In genomic region chr19:55654833-55655647, GRCh38 we compare ENCODE assay signal across 8 cellular contexts. TPM values are rescaled to one million over a fixed set of nuclear protein-coding genes. Genes with fewer than 3 reads are reported as not detected.
DNase-seq lines count a peak whose midpoint lies in the region; ATAC-seq and TF ChIP-seq lines count a peak whose summit lies in the region.

Gene U2AF2, plus strand, starts transcription at chr19:55655035. Its CDS starts 70 bp downstream, at chr19:55655105.

- ATAC-seq in HG02571 (IDR thresholded peaks at IDR 0.05; ENCODE audit: unreplicated experiment): peak; percentile 32

- TF ChIP-seq POLR2A in transverse colon (IDR thresholded peaks at IDR 0.05): peak; percentile 72

- in situ Hi-C loops in transverse colon (cut with MboI; ENCODE audit: low pct_ligation_motif_present in 1 of 4, low pct_unique_long_range_greater_than_20kb in 1 of 4, low sequenced_read_pairs in 3 of 4): no loop called here

- TF ChIP-seq CTCF in GM10266 (IDR thresholded peaks at IDR 0.05; ENCODE audit: control insufficient read depth, insufficient read depth, low read depth, missing control alignments) (no peak), cardiac muscle cell (IDR thresholded peaks at IDR 0.05; ENCODE audit: low read depth, low read length) (no peak), transverse colon (IDR thresholded peaks at IDR 0.05) (no peak)

- H3K4me1 ChIP-seq in cardiac muscle cell (ENCODE audit: low read depth): peaks cover 13% of the 10 kb centered on the region
- peaks cover 32 to 49% (median 40%) of the 10 kb centered on the region in 4 donors for H3K4me1 ChIP-seq in transverse colon

- no peaks in the 10 kb centered on the region for H3K27me3 ChIP-seq in cardiac muscle cell
- no peaks in the 10 kb centered on the region for H3K27me3 ChIP-seq in transverse colon

- 0% methylated on average over 67 of the region's 99 CpGs; no CpG with 5 or more reads in 1 of the 2 donors for WGBS in transverse colon (ENCODE audit: low coverage in 1 of 2), 2 donors

- H3K4me3 ChIP-seq in cardiac muscle cell: peak within 1 kb of the TSS; percentile 79
- peak within 1 kb of the TSS; percentile 66 to 96 (median 92) for H3K4me3 ChIP-seq in transverse colon

- H3K27ac ChIP-seq in cardiac muscle cell (peak within 1 kb of the TSS; percentile 99), transverse colon (peak within 1 kb of the TSS; percentile 93 to 100 (median 99))

- H3K36me3 ChIP-seq in cardiac muscle cell: no peaks in the 10 kb centered on the region
- no peaks in the 10 kb centered on the region for H3K36me3 ChIP-seq in transverse colon

- intact Hi-C loops in transverse colon (cut with DNase I; ENCODE audit: low total_unique reads): loop anchor here (10.0 kb wide), 1 partner anchor 270 kb away; the partner anchor contains the start of genes RPL28 and TMEM238

- H3K9me3 ChIP-seq in cardiac muscle cell (ENCODE audit: low read depth) (no peaks in the 10 kb centered on the region), transverse colon (no peaks in the 10 kb centered on the region)

- DNase-seq in GM10266 (ENCODE audit: extremely low spot score) (peak; percentile 98), NCI-H1048 (lab: John Stamatoyannopoulos, UW) (peak; percentile 84), SW 1271 (lab: John Stamatoyannopoulos, UW) (peak; percentile 51 to 90), cardiac muscle cell (ENCODE audit: low read depth in 1 of 2, low spot score in 1 of 2) (peak; percentile 95), pons (ENCODE audit: low spot score) (peak; percentile 94), transverse colon (peak; percentile 97)
- DNase-seq in activated naive CD8-positive, alpha-beta T cell treated with anti-CD3 and anti-CD28 coated beads, Interleukin-2, amount 50 U/mL, for 16 hours (ENCODE audit: low read depth, low spot score): peak; percentile 93

- TF ChIP-seq EP300 in transverse colon (IDR thresholded peaks at IDR 0.05; ENCODE audit: low read depth): no peak

RNA-seq across cellular contexts. Expression of gene U2AF2, which starts in this region (rescaled TPM):
- 170 and 187 TPM in 2 replicates for total RNA-seq in cardiac muscle cell
- 13.4 and 16.3 TPM in 2 replicates for polyA plus RNA-seq in cardiac muscle cell
- total RNA-seq in transverse colon: 100 to 1,000 TPM; 112 to 185 (median 130) TPM

Comparison
In these comparisons a context has a peak if more than half of its experiments do, and no peak if none do; other contexts are left out.
1. Peak in every context shown above with its lines: DNase-seq, ATAC-seq, H3K4me3 ChIP-seq and H3K27ac ChIP-seq.